In the genomic region with DNA sequence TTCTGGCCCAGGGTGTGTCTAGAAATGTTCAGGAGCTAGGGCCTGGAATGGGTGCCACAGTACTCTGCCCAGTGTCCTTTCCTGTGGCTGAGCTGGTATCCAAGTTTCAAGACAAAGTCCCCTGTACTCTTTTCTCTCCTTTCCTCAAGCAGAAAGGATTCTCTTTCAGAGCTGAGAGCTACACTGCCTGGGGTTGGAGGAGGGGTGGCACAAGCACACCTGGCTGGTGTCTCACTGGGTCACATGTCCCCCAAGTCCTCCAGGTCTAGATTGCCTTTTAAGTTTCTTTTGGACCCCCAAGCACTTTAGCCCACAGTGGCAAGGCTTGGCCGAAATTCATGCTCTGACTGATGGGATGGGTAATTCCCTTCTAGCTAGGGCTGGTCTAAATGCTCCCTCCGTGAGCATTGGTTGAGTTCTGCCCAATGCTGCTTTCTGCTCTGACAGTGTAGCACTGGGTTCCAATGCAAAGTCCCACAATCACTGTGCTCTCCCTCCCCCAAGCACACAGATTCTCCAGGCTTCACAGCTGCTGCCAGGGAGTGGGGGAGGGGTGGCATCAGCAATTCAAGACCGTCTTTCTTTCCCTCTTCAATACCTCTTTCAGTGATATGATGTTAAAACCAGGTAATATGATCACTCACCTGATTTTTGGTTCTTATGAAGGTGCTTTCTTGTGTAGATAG, we compare ENCODE assay signal across 21 cellular contexts. TPM values are rescaled to one million over a fixed set of nuclear protein-coding genes. Genes with fewer than 3 reads are reported as not detected.
A peak's percentile ranks its signal among the peaks of the same experiment; 100 is the strongest.
DNase-seq lines count a peak whose midpoint lies in the region; ATAC-seq, FAIRE-seq and TF ChIP-seq lines count a peak whose summit lies in the region.
"Had no signal": no experiment of that assay in that cellular context is flagged by ENCODE, and none has a peak within 500 bp of the region (broad histone marks: within the 10 kb centered on the region; RNA-seq: fewer than 3 reads in every experiment).

No MANE protein-coding gene starts in this region.

- H3K27me3 Mint-ChIP-seq in activated naive CD4-positive, alpha-beta T cell treated with anti-CD3 and anti-CD28 coated beads, Interleukin-2, amount 10 ng/mL, durations not matched to agents 7 days and 5 days = no peaks in the 10 kb centered on the region

- peaks cover 12% of the 10 kb centered on the region; the same call in 1 of the 2 replicates for H3K36me3 ChIP-seq in HUES6 (ENCODE audit: control insufficient read depth, insufficient read depth, low read length)
- no peaks in the 10 kb centered on the region for H3K36me3 ChIP-seq in HepG2 (replicated peaks in 1 of 2; ENCODE audit: control insufficient read depth in 1 of 2, insufficient read depth in 2 of 2, low read length in 2 of 2)
- no peaks in the 10 kb centered on the region for H3K36me3 ChIP-seq in WERI-Rb-1
- H3K36me3 ChIP-seq: MG63, SJCRH30 had no signal

- DNase-seq in A549 (ENCODE audit: low read depth in 1 of 2, low spot score in 1 of 2) (no peak), globus pallidus (ENCODE audit: low spot score) (peak; percentile 40), left kidney (ENCODE audit: low read depth, low spot score) (peak; percentile 30), HepG2 (ENCODE audit: low spot score) (no peak), WERI-Rb-1 (no peak)
- DNase-seq in stimulated activated effector memory CD8-positive, alpha-beta T cell treated with anti-CD3 and anti-CD28 coated beads, Interleukin-12 subunit alpha, Interleukin-12 subunit beta, amount 100 ng/mL, for 72 hours (ENCODE audit: low spot score in 2 of 2) = no peak
- no peak for DNase-seq in activated naive CD4-positive, alpha-beta T cell treated with anti-CD3 and anti-CD28 coated beads, Interleukin-2, amount 10 ng/mL, durations not matched to agents 7 days and 5 days
- DNase-seq: COR-L47, IMR-90, Karpas-422, MG63, NCI-H1092 treated with DMSO at 0.1 percent for 48 hours, NCI-H1694, NCI-H526 treated with DMSO at 0.1 percent for 48 hours, PC-3 had no signal

- WGBS in A549 (ENCODE audit: missing lambda C conversion rate) = 86% methylated on average over 3 of the region's 3 CpGs
- WGBS in HepG2 (ENCODE audit: low lambda C conversion rate) = 80% methylated on average over 1 of the region's 3 CpGs

- H2AFZ ChIP-seq in HepG2 (ENCODE audit: low read length) = no peak overlapping the region

- no peaks in the 10 kb centered on the region for H3K9me3 Mint-ChIP-seq in stimulated activated effector memory CD8-positive, alpha-beta T cell treated with anti-CD3 and anti-CD28 coated beads, Interleukin-12 subunit alpha, Interleukin-12 subunit beta, amount 100 ng/mL, for 72 hours
- no peaks in the 10 kb centered on the region for H3K9me3 Mint-ChIP-seq in activated naive CD4-positive, alpha-beta T cell treated with anti-CD3 and anti-CD28 coated beads, Interleukin-2, amount 10 ng/mL, durations not matched to agents 7 days and 5 days

- H3K4me2 ChIP-seq in A549 (no peak overlapping the region), HepG2 (ENCODE audit: low read depth, low read length) (no peak overlapping the region)

- H3K27ac Mint-ChIP-seq in stimulated activated effector memory CD8-positive, alpha-beta T cell treated with anti-CD3 and anti-CD28 coated beads, Interleukin-12 subunit alpha, Interleukin-12 subunit beta, amount 100 ng/mL, for 72 hours = no peak overlapping the region
- H3K27ac Mint-ChIP-seq in activated naive CD4-positive, alpha-beta T cell treated with anti-CD3 and anti-CD28 coated beads, Interleukin-2, amount 10 ng/mL, durations not matched to agents 7 days and 5 days = no peak overlapping the region

- H3K36me3 Mint-ChIP-seq in stimulated activated effector memory CD8-positive, alpha-beta T cell treated with anti-CD3 and anti-CD28 coated beads, Interleukin-12 subunit alpha, Interleukin-12 subunit beta, amount 100 ng/mL, for 72 hours = no peaks in the 10 kb centered on the region
- H3K36me3 Mint-ChIP-seq in activated naive CD4-positive, alpha-beta T cell treated with anti-CD3 and anti-CD28 coated beads, Interleukin-2, amount 10 ng/mL, durations not matched to agents 7 days and 5 days = no peaks in the 10 kb centered on the region

- no peak overlapping the region for H3K9ac ChIP-seq in HUES6 (ENCODE audit: low read length)
- H3K9ac ChIP-seq in HepG2 (ENCODE audit: insufficient read depth, low read depth, low read length) = no peak overlapping the region

- H3K27me3 ChIP-seq in HUES6 (ENCODE audit: control insufficient read depth, insufficient read depth, low read length) (no peaks in the 10 kb centered on the region; the same call in 1 of the 2 replicates), HepG2 (ENCODE audit: control insufficient read depth in 1 of 2, insufficient read depth in 2 of 2, low read length in 2 of 2) (no peaks in the 10 kb centered on the region), WERI-Rb-1 (ENCODE audit: insufficient read depth, low read depth, severe bottlenecking) (peaks cover 12% of the 10 kb centered on the region)
- H3K27me3 ChIP-seq: MG63, SJCRH30 had no signal

- intact Hi-C loops in HepG2 (cut with micrococcal nuclease; ENCODE audit: unreplicated experiment) = no loop called here

- ATAC-seq in A549 = no peak
- no peak for ATAC-seq in stimulated activated effector memory CD8-positive, alpha-beta T cell treated with anti-CD3 and anti-CD28 coated beads, Interleukin-12 subunit alpha, Interleukin-12 subunit beta, amount 100 ng/mL, for 72 hours
- no peak for ATAC-seq in HepG2
- ATAC-seq: PC-3 had no signal

- H4K20me1 ChIP-seq in HepG2 (ENCODE audit: insufficient read depth, low read length) = no peaks in the 10 kb centered on the region

- TF ChIP-seq CTCF in A549 (IDR thresholded peaks at IDR 0.05) (no peak), HepG2 (CRISPR knock-in tag; IDR thresholded peaks at IDR 0.05) (no peak), WERI-Rb-1 (IDR thresholded peaks at IDR 0.05; ENCODE audit: low read depth, low read length) (no peak)

- H3K79me2 ChIP-seq in HepG2 (ENCODE audit: insufficient read depth, low read length) = no peaks in the 10 kb centered on the region

- CTCF ChIA-PET in A549 (lab: Yijun Ruan, JAX) = interaction anchor here (0.9 to 1.3 kb wide), 2 partner anchors 40 to 41 kb away, joined by 3 to 5 read pairs; no protein-coding TSS in a partner anchor
- CTCF ChIA-PET in activated naive CD4-positive, alpha-beta T cell treated with anti-CD3 and anti-CD28 coated beads, Interleukin-2, amount 10 ng/mL, durations not matched to agents 7 days and 5 days (lab: Charles Lee) = no interaction called here
- CTCF ChIA-PET in HepG2 (lab: Yijun Ruan, JAX; ENCODE audit: low intra/inter-chr PET ratio, low total read pairs) = no interaction called here

- TF ChIP-seq POLR2A in A549 (IDR thresholded peaks at IDR 0.05; ENCODE audit: low read length) (no peak), HepG2 (IDR thresholded peaks at IDR 0.05; ENCODE audit: insufficient read depth in 1 of 2, low read depth in 2 of 2, low read length in 2 of 2) (no peak)

- TF ChIP-seq EP300 in A549 (IDR thresholded peaks at IDR 0.05) (no peak), HepG2 (IDR thresholded peaks at IDR 0.05; ENCODE audit: low read depth in 2 of 2, low read length in 2 of 2) (no peak), HepG2 (CRISPR knock-in tag; IDR thresholded peaks at IDR 0.05; ENCODE audit: borderline replicate concordance) (no peak)

- H3K4me3 ChIP-seq in A549 = no peak overlapping the region
- H3K4me3 ChIP-seq in HUES6 (ENCODE audit: low read depth, low read length) = peak overlapping the region; percentile 8; the same call in 1 of the 2 replicates
- no peak overlapping the region for H3K4me3 ChIP-seq in HepG2 (replicated peaks in 1 of 3; ENCODE audit: insufficient read depth in 1 of 3, low read depth in 2 of 3, low read length in 3 of 3)
- no peak overlapping the region for H3K4me3 ChIP-seq in WERI-Rb-1 (ENCODE audit: low read depth, low read length)
- H3K4me3 ChIP-seq: MG63, SJCRH30 had no signal

- POLR2A ChIA-PET in A549 (lab: Yijun Ruan, JAX) = no interaction called here
- POLR2A ChIA-PET in HepG2 (lab: Yijun Ruan, JAX) = no interaction called here

- no peak overlapping the region for H3K4me3 Mint-ChIP-seq in stimulated activated effector memory CD8-positive, alpha-beta T cell treated with anti-CD3 and anti-CD28 coated beads, Interleukin-12 subunit alpha, Interleukin-12 subunit beta, amount 100 ng/mL, for 72 hours
- no peak overlapping the region for H3K4me3 Mint-ChIP-seq in activated naive CD4-positive, alpha-beta T cell treated with anti-CD3 and anti-CD28 coated beads, Interleukin-2, amount 10 ng/mL, durations not matched to agents 7 days and 5 days

- H3K4me1 Mint-ChIP-seq in stimulated activated effector memory CD8-positive, alpha-beta T cell treated with anti-CD3 and anti-CD28 coated beads, Interleukin-12 subunit alpha, Interleukin-12 subunit beta, amount 100 ng/mL, for 72 hours = no peaks in the 10 kb centered on the region
- H3K4me1 Mint-ChIP-seq in activated naive CD4-positive, alpha-beta T cell treated with anti-CD3 and anti-CD28 coated beads, Interleukin-2, amount 10 ng/mL, durations not matched to agents 7 days and 5 days = no peaks in the 10 kb centered on the region

- H3K27ac ChIP-seq in A549 (no peak overlapping the region), HUES6 (ENCODE audit: low read depth, low read length) (peak overlapping the region; percentile 38; the same call in 1 of the 2 replicates), HepG2 (ENCODE audit: extremely low read length, insufficient read depth, low read length) (no peak overlapping the region), WERI-Rb-1 (no peak overlapping the region)
- H3K27ac ChIP-seq: C4-2B, RWPE1, SJCRH30 had no signal

- no TSS peak for BruUV-seq in HepG2 (replicated peaks; lab: Mats Ljungman, UMichigan)

- H3K4me1 ChIP-seq in A549 = no peaks in the 10 kb centered on the region
- H3K4me1 ChIP-seq in HUES6 (ENCODE audit: control insufficient read depth, insufficient read depth, low read length) = peaks cover 34% of the 10 kb centered on the region
- no peaks in the 10 kb centered on the region for H3K4me1 ChIP-seq in HepG2 (ENCODE audit: insufficient read depth, low read length)
- H3K4me1 ChIP-seq: SJCRH30 had no signal

- no peaks in the 10 kb centered on the region for H3K9me3 ChIP-seq in A549
- H3K9me3 ChIP-seq in HUES6 (ENCODE audit: control insufficient read depth, insufficient read depth, low read depth, low read length) = peaks cover 2% of the 10 kb centered on the region; the same call in 1 of the 2 replicates
- H3K9me3 ChIP-seq in HepG2 (ENCODE audit: low read length) = no peaks in the 10 kb centered on the region
- no peaks in the 10 kb centered on the region for H3K9me3 ChIP-seq in WERI-Rb-1 (ENCODE audit: severe bottlenecking)
- H3K9me3 ChIP-seq: MG63, SJCRH30 had no signal

- TF ChIP-seq RAD21 in A549 (conservative IDR thresholded peaks at IDR 0.05 in 1 of 2, IDR thresholded peaks at IDR 0.05 in 1 of 2) (no peak), HepG2 (CRISPR knock-in tag; IDR thresholded peaks at IDR 0.05) (no peak)

- in situ Hi-C loops in HepG2 (cut with HindIII; ENCODE audit: extremely low pct_ligation_motif_present, low pct_unique_long_range_greater_than_20kb) = no loop called here

- peak; percentile 49 for FAIRE-seq in A549 (lab: Jason Lieb, UNC)
- FAIRE-seq in HepG2 (lab: Jason Lieb, UNC) = no peak
- FAIRE-seq: GM12892, H54 had no signal

RNA-seq across cellular contexts. Expression of a gene that starts 47.8 kb away (rescaled TPM):
- polyA plus RNA-seq in A549 (2011; rRNA removed) (328 and 404 TPM in 2 replicates), A549 (2017; fragmentation: RNase III; extraction: RNeasy Plus Mini Kit Qiagen cat#74134 plus additional on column Dnase treatment) (313 to 391 TPM (median 382 TPM) in 3 replicates), HepG2 (2011; rRNA removed) (38.5 and 50.9 TPM in 2 replicates)
- polyA plus RNA-seq in A549 (2012; cell fraction: cytosol; rRNA removed) = 213 and 310 TPM in 2 replicates
- polyA plus RNA-seq in A549 (2012; cell fraction: nucleus; rRNA removed) = 75.6 and 127 TPM in 2 replicates
- 41.8 and 47.2 TPM in 2 replicates for polyA minus RNA-seq in A549 (2011; rRNA and poly(A)+ RNA removed)
- 55.8 and 63.4 TPM in 2 replicates for total RNA-seq in HepG2 (2016; rRNA removed; fragmentation: Illumina TruSeq; extraction: Trizol)
- total RNA-seq in HepG2 (2016; cell fraction: cytosol; rRNA removed; fragmentation: Illumina TruSeq; extraction: Trizol; ENCODE audit: low read depth) = 16.7 and 19.3 TPM in 2 replicates
- total RNA-seq in HepG2 (2016; cell fraction: insoluble cytoplasmic fraction; rRNA removed; fragmentation: Illumina TruSeq; extraction: Trizol) = 54.0 and 66.4 TPM in 2 replicates
- 28.1 and 33.1 TPM in 2 replicates for total RNA-seq in HepG2 (2016; cell fraction: membrane; rRNA removed; fragmentation: Illumina TruSeq; extraction: Trizol)
- total RNA-seq in HepG2 (2016; cell fraction: nucleus; rRNA removed; fragmentation: Illumina TruSeq; extraction: Trizol) = 26.0 and 27.5 TPM in 2 replicates
- polyA plus RNA-seq in HepG2 (2011; cell fraction: cytosol; rRNA removed) = 28.0 and 34.0 TPM in 2 replicates
- polyA plus RNA-seq in HepG2 (2011; cell fraction: nucleus; rRNA removed) = 11.7 and 19.8 TPM in 2 replicates
- 55.0 and 81.6 TPM in 2 replicates for polyA plus RNA-seq in HepG2 (2012)
- polyA plus RNA-seq in HepG2 (2016; cell fraction: cytosol; fragmentation: Illumina TruSeq; extraction: Trizol; ENCODE audit: low read depth) = 21.1 and 28.5 TPM in 2 replicates
- polyA plus RNA-seq in HepG2 (2016; cell fraction: insoluble cytoplasmic fraction; fragmentation: Illumina TruSeq; extraction: Trizol; ENCODE audit: low read depth) = 77.0 and 78.6 TPM in 2 replicates
- 31.6 and 36.2 TPM in 2 replicates for polyA plus RNA-seq in HepG2 (2016; cell fraction: membrane; fragmentation: Illumina TruSeq; extraction: Trizol; ENCODE audit: low read depth)
- 45.3 and 46.1 TPM in 2 replicates for polyA plus RNA-seq in HepG2 (2016; cell fraction: nucleus; fragmentation: Illumina TruSeq; extraction: Trizol; ENCODE audit: insufficient read depth, low read depth)
- 8.9 and 13.0 TPM in 2 replicates for polyA minus RNA-seq in HepG2 (2011; rRNA and poly(A)+ RNA removed; ENCODE audit: low replicate concordance)
- 8.9 and 9.7 TPM in 2 replicates for polyA minus RNA-seq in HepG2 (2011; cell fraction: cytosol; rRNA and poly(A)+ RNA removed)
- polyA minus RNA-seq in HepG2 (2011; cell fraction: nucleus; rRNA and poly(A)+ RNA removed) = 6.6 and 8.2 TPM in 2 replicates

Comparison
In these comparisons a context has a peak if more than half of its experiments do, and no peak if none do; other contexts are left out.
1. DNase-seq: peak in globus pallidus (single experiment) and left kidney (single experiment); none in A549 (0 of 2), stimulated activated effector memory CD8-positive, alpha-beta T cell treated with anti-CD3 and anti-CD28 coated beads, Interleukin-12 subunit alpha, Interleukin-12 subunit beta, amount 100 ng/mL, for 72 hours (0 of 2), activated naive CD4-positive, alpha-beta T cell treated with anti-CD3 and anti-CD28 coated beads, Interleukin-2, amount 10 ng/mL, durations not matched to agents 7 days and 5 days (single experiment), HepG2 (single experiment) and WERI-Rb-1 (single experiment).